9 cellular contexts compared by ENCODE assay signal in genomic region chr6:73739097-73739496, GRCh38. TPM values are rescaled to one million over a fixed set of nuclear protein-coding genes. Genes with fewer than 3 reads are reported as not detected.
DNase-seq lines count a peak whose midpoint lies in the region; FAIRE-seq and TF ChIP-seq lines count a peak whose summit lies in the region.
"Had no signal": no experiment of that assay in that cellular context is flagged by ENCODE, and none has a peak within 500 bp of the region (broad histone marks: within the 10 kb centered on the region; RNA-seq: fewer than 3 reads in every experiment).

No MANE protein-coding gene starts in this region.

- no peak overlapping the region for H3K4me3 ChIP-seq in neuronal stem cell (ENCODE audit: low read length in 2 of 2)
- H3K4me3 ChIP-seq: BLaER1 had no signal

- no peak overlapping the region for H3K18ac ChIP-seq in neuronal stem cell (ENCODE audit: low read length)

- H2AK5ac ChIP-seq in neuronal stem cell (ENCODE audit: low read depth, low read length): no peak overlapping the region

- no peak overlapping the region for H2BK5ac ChIP-seq in neuronal stem cell (ENCODE audit: low read length)

- no peak overlapping the region for H3K4me2 ChIP-seq in neuronal stem cell (ENCODE audit: insufficient read depth, low read length, poor library complexity, severe bottlenecking)
- H3K4me2 ChIP-seq: BLaER1 had no signal

- no peak overlapping the region for H3K23ac ChIP-seq in neuronal stem cell (ENCODE audit: low read depth, low read length, poor library complexity)

- H3K36me3 ChIP-seq in neuronal stem cell (replicated peaks in 1 of 2; ENCODE audit: control insufficient read depth in 2 of 2, insufficient read depth in 2 of 2, low read length in 2 of 2): no peaks in the 10 kb centered on the region
- H3K36me3 ChIP-seq: BLaER1 had no signal

- no peak overlapping the region for H2AFZ ChIP-seq in neuronal stem cell (ENCODE audit: low read length)

- no peak overlapping the region for H2BK15ac ChIP-seq in neuronal stem cell (ENCODE audit: low read length)

- peak; percentile 73 for FAIRE-seq in H54 (lab: Jason Lieb, UNC)

- H4K8ac ChIP-seq in neuronal stem cell (ENCODE audit: low read depth, low read length): no peak overlapping the region

- H2BK120ac ChIP-seq in neuronal stem cell (ENCODE audit: low read depth, low read length): no peak overlapping the region

- DNase-seq in NCI-H1436 (lab: John Stamatoyannopoulos, UW): peak; percentile 55
- DNase-seq in NCI-H1436 treated with DMSO at 0.1 percent for 48 hours (lab: John Stamatoyannopoulos, UW): no peak
- no peak for DNase-seq in H54 (ENCODE audit: insufficient read length, low spot score)
- peak; percentile 61 for DNase-seq in MV-4-11 (lab: John Stamatoyannopoulos, UW)
- DNase-seq in SK-N-DZ (ENCODE audit: low spot score): peak; percentile 64
- peak; percentile 61 for DNase-seq in fibroblast of gingiva (ENCODE audit: low read depth)
- peak; percentile 75 for DNase-seq in neuronal stem cell (ENCODE audit: low spot score)
- no peak for DNase-seq in cortex of kidney (lab: John Stamatoyannopoulos, UW)

- no peak overlapping the region for H3K4ac ChIP-seq in neuronal stem cell (ENCODE audit: low read length)

- peaks cover 0 to 10% (median 2%) of the 10 kb centered on the region in 3 experiments for H3K27me3 ChIP-seq in neuronal stem cell (ENCODE audit: control insufficient read depth in 3 of 3, insufficient read depth in 3 of 3, low read depth in 1 of 3, low read length in 3 of 3)
- H3K27me3 ChIP-seq: BLaER1 had no signal

- WGBS in neuronal stem cell (ENCODE audit: extremely low coverage in 2 of 2, insufficient read length in 2 of 2, insufficient replicate concordance in 1 of 2), 2 donors: no CpG with 5 or more reads among the region's 2 CpGs

- no peak overlapping the region for H3K9ac ChIP-seq in neuronal stem cell (ENCODE audit: low read depth, low read length, poor library complexity)
- H3K9ac ChIP-seq: BLaER1 had no signal

- no peaks in the 10 kb centered on the region for H3K9me3 ChIP-seq in neuronal stem cell (replicated peaks in 1 of 2; ENCODE audit: control insufficient read depth in 2 of 2, insufficient read depth in 1 of 2, low read depth in 1 of 2, low read length in 2 of 2)
- H3K9me3 ChIP-seq: BLaER1 had no signal

- TF ChIP-seq POLR2A in H54 (IDR thresholded peaks at IDR 0.05; ENCODE audit: low read depth, low read length): no peak

- no peak overlapping the region for H3K14ac ChIP-seq in neuronal stem cell (ENCODE audit: low read length)

- H4K91ac ChIP-seq in neuronal stem cell (ENCODE audit: low read depth, low read length, poor library complexity): no peak overlapping the region

- no peak overlapping the region for H2BK12ac ChIP-seq in neuronal stem cell (ENCODE audit: low read length)

- no peak overlapping the region for H3K27ac ChIP-seq in neuronal stem cell (replicated peaks; ENCODE audit: low read length)
- H3K27ac ChIP-seq: BLaER1 had no signal

- H3K4me1 ChIP-seq in neuronal stem cell (ENCODE audit: control insufficient read depth in 2 of 2, insufficient read depth in 1 of 2, low read depth in 1 of 2, low read length in 2 of 2): no peaks in the 10 kb centered on the region
- H3K4me1 ChIP-seq: BLaER1 had no signal

- H3K79me1 ChIP-seq in neuronal stem cell (ENCODE audit: low read depth, low read length): no peaks in the 10 kb centered on the region

RNA-seq across cellular contexts. Expression of gene CD109, which starts 43.1 kb away (rescaled TPM):
- not detected in 2 replicates for polyA plus RNA-seq in SK-N-DZ (2014; cell fraction: cytosol; rRNA removed)
- not detected in 2 replicates for polyA plus RNA-seq in SK-N-DZ (2014; cell fraction: nucleus; rRNA removed)
- 0.24 TPM for polyA plus RNA-seq in neuronal stem cell (2013, experiment 1 of 2)
- 0.26 TPM for polyA plus RNA-seq in neuronal stem cell (2013, experiment 2 of 2)

Comparison
In these comparisons a context has a peak if more than half of its experiments do, and no peak if none do; other contexts are left out.
1. DNase-seq: peak in NCI-H1436 (single experiment), MV-4-11 (single experiment), SK-N-DZ (single experiment), fibroblast of gingiva (single experiment) and neuronal stem cell (single experiment); none in NCI-H1436 treated with DMSO at 0.1 percent for 48 hours (single experiment), H54 (single experiment) and cortex of kidney (single experiment).